In the genomic region with DNA sequence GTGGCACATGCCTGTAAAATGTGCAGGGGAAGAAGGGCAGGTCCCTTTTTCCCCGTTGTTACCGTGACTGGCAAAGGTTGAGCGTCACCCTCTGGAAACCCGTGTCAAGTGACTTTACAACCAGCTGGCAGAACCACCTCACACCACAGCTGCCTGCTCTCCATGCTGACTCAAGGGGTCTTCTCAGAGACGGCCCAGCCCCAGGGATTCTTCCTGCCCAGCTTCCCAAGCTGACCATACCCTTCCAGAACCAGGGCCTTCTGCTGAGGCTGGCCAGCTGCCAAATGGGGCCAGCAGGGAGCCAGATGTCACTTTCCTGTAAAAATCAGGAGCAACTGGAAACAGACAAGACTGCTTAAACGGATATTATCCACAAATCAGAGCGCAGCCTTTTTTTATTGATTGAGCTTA, we compare ENCODE assay signal across 1 cellular context.
TF ChIP-seq lines count a peak whose summit lies in the region.

No MANE protein-coding gene starts in this region.

TF ChIP-seq in K562, 482 proteins besides CTCF, POLR2A, EP300 and RAD21 (continued from another document):
- TF ChIP-seq ETV5 (CRISPR knock-in tag; IDR thresholded peaks at IDR 0.05; ENCODE audit: low read depth), result no peak
- TF ChIP-seq, protein P1, sequence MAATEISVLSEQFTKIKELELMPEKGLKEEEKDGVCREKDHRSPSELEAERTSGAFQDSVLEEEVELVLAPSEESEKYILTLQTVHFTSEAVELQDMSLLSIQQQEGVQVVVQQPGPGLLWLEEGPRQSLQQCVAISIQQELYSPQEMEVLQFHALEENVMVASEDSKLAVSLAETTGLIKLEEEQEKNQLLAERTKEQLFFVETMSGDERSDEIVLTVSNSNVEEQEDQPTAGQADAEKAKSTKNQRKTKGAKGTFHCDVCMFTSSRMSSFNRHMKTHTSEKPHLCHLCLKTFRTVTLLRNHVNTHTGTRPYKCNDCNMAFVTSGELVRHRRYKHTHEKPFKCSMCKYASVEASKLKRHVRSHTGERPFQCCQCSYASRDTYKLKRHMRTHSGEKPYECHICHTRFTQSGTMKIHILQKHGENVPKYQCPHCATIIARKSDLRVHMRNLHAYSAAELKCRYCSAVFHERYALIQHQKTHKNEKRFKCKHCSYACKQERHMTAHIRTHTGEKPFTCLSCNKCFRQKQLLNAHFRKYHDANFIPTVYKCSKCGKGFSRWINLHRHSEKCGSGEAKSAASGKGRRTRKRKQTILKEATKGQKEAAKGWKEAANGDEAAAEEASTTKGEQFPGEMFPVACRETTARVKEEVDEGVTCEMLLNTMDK (IDR thresholded peaks at IDR 0.05; ENCODE audit: borderline replicate concordance, insufficient read depth, low read depth, low read length, poor library complexity, severe bottlenecking), result no peak
- peak; percentile 82 for TF ChIP-seq NFIC (IDR thresholded peaks at IDR 0.05)
- no peak for TF ChIP-seq ZNF740 (CRISPR knock-in tag; IDR thresholded peaks at IDR 0.05)
- TF ChIP-seq ZNF740 (tag; IDR thresholded peaks at IDR 0.05), result no peak
